13 cellular contexts compared by ENCODE assay signal in the genomic region with DNA sequence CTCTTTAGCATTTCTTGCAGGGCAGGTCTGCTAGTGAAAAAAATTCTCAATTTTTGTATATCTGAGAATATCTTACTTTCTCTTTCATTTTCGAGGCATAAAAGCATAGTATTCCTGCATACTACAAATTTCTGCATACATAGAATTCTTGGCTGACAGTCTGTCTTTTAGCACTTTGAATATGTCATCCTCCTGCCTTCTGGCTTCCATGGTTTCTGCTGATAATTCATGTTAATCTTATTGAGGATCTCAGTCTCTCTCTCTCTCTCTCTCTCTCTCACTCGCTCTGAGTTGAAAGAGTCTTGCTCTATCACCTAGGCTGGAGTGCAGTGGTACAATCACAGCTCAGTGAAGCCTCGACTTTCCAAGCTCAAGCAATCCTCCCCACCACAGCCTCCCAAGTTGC.
DNase-seq lines count a peak whose midpoint lies in the region; ATAC-seq and TF ChIP-seq lines count a peak whose summit lies in the region.
"Had no signal": no experiment of that assay in that cellular context is flagged by ENCODE, and none has a peak within 500 bp of the region (broad histone marks: within the 10 kb centered on the region; RNA-seq: fewer than 3 reads in every experiment).

No MANE protein-coding gene starts in this region.

- H3K27ac Mint-ChIP-seq in naive thymus-derived CD4-positive, alpha-beta T cell, result peak overlapping the region in 5 of 9 donors; percentile 40 to 80 (median 59)
- no peak overlapping the region for H3K27ac Mint-ChIP-seq in type B pancreatic cell

- no peaks in the 10 kb centered on the region for H3K27me3 ChIP-seq in Loucy (ENCODE audit: insufficient read depth, low read length, poor library complexity, severe bottlenecking)
- no peaks in the 10 kb centered on the region for H3K27me3 ChIP-seq in naive thymus-derived CD4-positive, alpha-beta T cell (ENCODE audit: control insufficient read depth in 2 of 2, insufficient read depth in 2 of 2, low read length in 2 of 2)

- no peak for TF ChIP-seq CTCF in Loucy (conservative IDR thresholded peaks at IDR 0.05; ENCODE audit: low read length)
- no peak for TF ChIP-seq CTCF in type B pancreatic cell (conservative IDR thresholded peaks at IDR 0.05)

- no peaks in the 10 kb centered on the region for H4K20me1 ChIP-seq in Loucy (ENCODE audit: insufficient read depth, low read length, poor library complexity, severe bottlenecking)

- DNase-seq in amniotic epithelial cell (ENCODE audit: low read depth) (peak; percentile 35), DMS53 treated with DMSO at 0.1 percent for 48 hours (lab: John Stamatoyannopoulos, UW; ENCODE audit: unreplicated experiment) (no peak), NCI-H2171 treated with DMSO at 0.1 percent for 48 hours (lab: John Stamatoyannopoulos, UW) (no peak), type B pancreatic cell (ENCODE audit: extremely low spot score, unreplicated experiment) (no peak), NCI-H1105 treated with DMSO at 0.1 percent for 48 hours (lab: John Stamatoyannopoulos, UW) (no peak)
- DNase-seq in naive thymus-derived CD4-positive, alpha-beta T cell, result peak in 1 of 9 donors; percentile 4
- DNase-seq: activated CD4-positive, alpha-beta T cell treated with anti-CD3 and anti-CD28 coated beads, Interleukin-2, amount 50 U/mL, for 4 hours; COR-L47; hypothalamus; left ventricle myocardium inferior; nucleus accumbens had no signal

- ATAC-seq in GM19395 (IDR thresholded peaks at IDR 0.05; ENCODE audit: unreplicated experiment), result peak; percentile 59
- ATAC-seq in naive thymus-derived CD4-positive, alpha-beta T cell, result peak; percentile 41

- H3K4me3 ChIP-seq in Loucy (ENCODE audit: low read length, poor library complexity, severe bottlenecking), result no peak overlapping the region
- H3K4me3 ChIP-seq in naive thymus-derived CD4-positive, alpha-beta T cell (ENCODE audit: low read length), result peak overlapping the region; percentile 9
- H3K4me3 ChIP-seq: left ventricle myocardium inferior had no signal

- CTCF ChIA-PET in naive thymus-derived CD4-positive, alpha-beta T cell (lab: Charles Lee), result no interaction called here

- H3K9me2 ChIP-seq in Loucy (replicated peaks; ENCODE audit: low read depth, low read length), result no peaks in the 10 kb centered on the region

- no peaks in the 10 kb centered on the region for H3F3A ChIP-seq in Loucy (ENCODE audit: low read depth)

- POLR2A ChIA-PET in naive thymus-derived CD4-positive, alpha-beta T cell (lab: Charles Lee), result no interaction called here

- no peaks in the 10 kb centered on the region for H3K4me1 ChIP-seq in Loucy (ENCODE audit: insufficient read depth, low read length, poor library complexity, severe bottlenecking)
- H3K4me1 ChIP-seq in naive thymus-derived CD4-positive, alpha-beta T cell (ENCODE audit: control insufficient read depth in 2 of 2, insufficient read depth in 2 of 2, low read length in 2 of 2), result no peaks in the 10 kb centered on the region
- H3K4me1 ChIP-seq: left ventricle myocardium inferior had no signal

- peak overlapping the region; percentile 51; the same call in 1 of the 2 replicates for H2AFZ ChIP-seq in Loucy (ENCODE audit: low read length)

- intact Hi-C loops in naive thymus-derived CD4-positive, alpha-beta T cell (cut with micrococcal nuclease), result no loop called here

- H3K4me3 Mint-ChIP-seq in naive thymus-derived CD4-positive, alpha-beta T cell, result peak overlapping the region in 9 of 10 donors; percentile 16 to 79 (median 68)
- H3K4me3 Mint-ChIP-seq in type B pancreatic cell, result no peak overlapping the region

- H3K9me3 ChIP-seq in Loucy (ENCODE audit: insufficient read depth, low read depth, low read length), result no peaks in the 10 kb centered on the region; the same call in 1 of the 2 replicates
- H3K9me3 ChIP-seq in naive thymus-derived CD4-positive, alpha-beta T cell (ENCODE audit: control insufficient read depth in 2 of 3, low read length in 3 of 3), result no peaks in the 10 kb centered on the region

- no peaks in the 10 kb centered on the region for H3K27me3 Mint-ChIP-seq in naive thymus-derived CD4-positive, alpha-beta T cell
- no peaks in the 10 kb centered on the region for H3K27me3 Mint-ChIP-seq in type B pancreatic cell

- H3K27ac ChIP-seq in naive thymus-derived CD4-positive, alpha-beta T cell (ENCODE audit: low read depth, low read length), result no peak overlapping the region
- H3K27ac ChIP-seq: left ventricle myocardium inferior had no signal

- H3K9me3 Mint-ChIP-seq in naive thymus-derived CD4-positive, alpha-beta T cell, result peaks cover 0 to 4% (median 0%) of the 10 kb centered on the region in 11 donors
- no peaks in the 10 kb centered on the region for H3K9me3 Mint-ChIP-seq in type B pancreatic cell

- H3K36me3 ChIP-seq in Loucy (ENCODE audit: insufficient read depth, low read length), result no peaks in the 10 kb centered on the region
- H3K36me3 ChIP-seq in naive thymus-derived CD4-positive, alpha-beta T cell (ENCODE audit: control insufficient read depth in 2 of 3, insufficient read depth in 3 of 3, low read length in 3 of 3), result no peaks in the 10 kb centered on the region
- H3K36me3 ChIP-seq: left ventricle myocardium inferior had no signal

- H3K9ac ChIP-seq in Loucy (ENCODE audit: low read depth, low read length, poor library complexity, severe bottlenecking), result no peak overlapping the region

- H3K4me1 Mint-ChIP-seq in naive thymus-derived CD4-positive, alpha-beta T cell, result peaks cover 7 to 23% (median 18%) of the 10 kb centered on the region in 7 donors
- no peaks in the 10 kb centered on the region for H3K4me1 Mint-ChIP-seq in type B pancreatic cell (ENCODE audit: unreplicated experiment)

- no peak overlapping the region for H3K4me2 ChIP-seq in Loucy (ENCODE audit: low read depth, low read length, poor library complexity, severe bottlenecking)

- H3K36me3 Mint-ChIP-seq in naive thymus-derived CD4-positive, alpha-beta T cell, result peaks cover 0 to 4% (median 0%) of the 10 kb centered on the region in 5 donors
- H3K36me3 Mint-ChIP-seq in type B pancreatic cell, result no peaks in the 10 kb centered on the region

- H3K79me2 ChIP-seq in Loucy (ENCODE audit: insufficient read depth, low read length), result no peaks in the 10 kb centered on the region
